8 cellular contexts compared by ENCODE assay signal in genomic region chr7:33191326-33191725, GRCh38.
A peak's percentile ranks its signal among the peaks of the same experiment; 100 is the strongest.
DNase-seq lines count a peak whose midpoint lies in the region; ATAC-seq, FAIRE-seq and TF ChIP-seq lines count a peak whose summit lies in the region.

No MANE protein-coding gene starts in this region.

- H3K27me3 ChIP-seq in GM12878 (replicated peaks in 1 of 2; ENCODE audit: control insufficient read depth in 2 of 2, insufficient read depth in 2 of 2, low read length in 1 of 2) = no peaks in the 10 kb centered on the region

- RAD21 ChIA-PET in GM12878 (lab: Charles Lee; ENCODE audit: unreplicated experiment) = no interaction called here

- peak; percentile 15; the same call in 1 of the 2 replicates for TF ChIP-seq RAD21 in GM12878 (IDR thresholded peaks at IDR 0.05; ENCODE audit: insufficient read depth, low read depth, low read length)

- no peak for TF ChIP-seq POLR2A in GM12878 (IDR thresholded peaks at IDR 0.05; ENCODE audit: low read depth, low read length)

- H4K20me1 ChIP-seq in GM12878 (ENCODE audit: control insufficient read depth, insufficient read depth) = no peaks in the 10 kb centered on the region

- CTCF ChIA-PET in GM12878 (lab: Yijun Ruan, JAX) = no interaction called here

- H3K4me1 Mint-ChIP-seq in endothelial cell (ENCODE audit: unreplicated experiment) = no peaks in the 10 kb centered on the region

- H3K9me3 Mint-ChIP-seq in endothelial cell (ENCODE audit: unreplicated experiment) = no peaks in the 10 kb centered on the region

- POLR2A ChIA-PET in GM12878 (lab: Charles Lee) = interaction anchor here (0.6 kb wide), 1 partner anchor 745 kb away, joined by 3 read pairs; no protein-coding TSS in a partner anchor

- no peak overlapping the region for H3K9ac ChIP-seq in GM12878 (ENCODE audit: control insufficient read depth, insufficient read depth, low read length)

- no peaks in the 10 kb centered on the region for H3K79me2 ChIP-seq in GM12878 (ENCODE audit: control insufficient read depth, insufficient read depth, low read length)

- no peak overlapping the region for H3K27ac ChIP-seq in GM12878 (ENCODE audit: control insufficient read depth, insufficient read depth)

- no TSS peak for BruUV-seq in GM12878 (replicated peaks; lab: Mats Ljungman, UMichigan)

- no peak overlapping the region for H3K4me3 Mint-ChIP-seq in endothelial cell (ENCODE audit: unreplicated experiment)

- no peaks in the 10 kb centered on the region for H3K36me3 Mint-ChIP-seq in endothelial cell (ENCODE audit: low read depth, unreplicated experiment)

- ATAC-seq in GM19372 (IDR thresholded peaks at IDR 0.05; ENCODE audit: low read depth, unreplicated experiment) (peak; percentile 83), HG03196 (IDR thresholded peaks at IDR 0.05; ENCODE audit: unreplicated experiment) (peak; percentile 72), GM12878 (peak; percentile 85)

- no peak overlapping the region for H3K27ac Mint-ChIP-seq in endothelial cell (ENCODE audit: unreplicated experiment)

- H3K36me3 ChIP-seq in GM12878 (ENCODE audit: control insufficient read depth in 2 of 2, insufficient read depth in 2 of 2, low read length in 1 of 2) = no peaks in the 10 kb centered on the region

- in situ Hi-C loops in GM12878 (cut with MboI) = no loop called here

- H3K27me3 Mint-ChIP-seq in endothelial cell (ENCODE audit: unreplicated experiment) = no peaks in the 10 kb centered on the region

- peak overlapping the region; percentile 11; the same call in 1 of the 2 replicates for H3K4me2 ChIP-seq in GM12878 (ENCODE audit: control insufficient read depth, insufficient read depth)

- peak overlapping the region; percentile 13 for H2AFZ ChIP-seq in GM12878 (ENCODE audit: control insufficient read depth, low read depth, low read length)

- no peak for TF ChIP-seq EP300 in GM12878 (IDR thresholded peaks at IDR 0.05; ENCODE audit: borderline replicate concordance in 1 of 2, control insufficient read depth in 1 of 2, low read depth in 2 of 2, low read length in 2 of 2)

- TF ChIP-seq CTCF in GM12878 (IDR thresholded peaks at IDR 0.05 in 2 of 3, conservative IDR thresholded peaks at IDR 0.05 in 1 of 3; ENCODE audit: control insufficient read depth in 2 of 3, extremely low read depth in 1 of 3, insufficient read depth in 1 of 3, low read depth in 3 of 3, low read length in 3 of 3) (peak in 1 of 3 experiments; percentile 21; a peak in 1 of 6 replicates), endothelial cell (IDR thresholded peaks at IDR 0.05; ENCODE audit: unreplicated experiment) (no peak)

- H3K4me1 ChIP-seq in GM12878 (ENCODE audit: control insufficient read depth, insufficient read depth, low read length) = peaks cover 6% of the 10 kb centered on the region

- SMC1A ChIA-PET in GM12878 (lab: Charles Lee; ENCODE audit: uncharacterized antibody, unreplicated experiment) = no interaction called here

- no peaks in the 10 kb centered on the region; the same call in 2 of the 3 replicates for H3K9me3 ChIP-seq in GM12878 (replicated peaks; ENCODE audit: control insufficient read depth, insufficient read depth, low read length)

- DNase-seq in COR-L47 (lab: John Stamatoyannopoulos, UW) (peak; percentile 4), GM12878 (ENCODE audit: low read depth, low spot score) (no peak), SK-N-DZ (ENCODE audit: low spot score) (no peak), endothelial cell (ENCODE audit: low spot score) (no peak), NCI-H128 (lab: John Stamatoyannopoulos, UW; ENCODE audit: unreplicated experiment) (no peak), dedifferentiated amniotic fluid mesenchymal stem cell (ENCODE audit: extremely low spot score) (no peak)

- H3K4me3 ChIP-seq in GM12878 = no peak overlapping the region

- peak; percentile 41 for FAIRE-seq in GM12878 (lab: Jason Lieb, UNC)

- intact Hi-C loops in GM12878 (cut with micrococcal nuclease; ENCODE audit: unreplicated experiment) = no loop called here

TF ChIP-seq in GM12878, 131 proteins besides CTCF, POLR2A, EP300 and RAD21:
- TF ChIP-seq HDAC6 (IDR thresholded peaks at IDR 0.05; ENCODE audit: unreplicated experiment) = no peak
- TF ChIP-seq ZNF592 (IDR thresholded peaks at IDR 0.05) = no peak
- TF ChIP-seq BRCA1 (IDR thresholded peaks at IDR 0.05; ENCODE audit: low read depth, low read length) = no peak
- TF ChIP-seq ATF7 (IDR thresholded peaks at IDR 0.05; ENCODE audit: low read depth) = no peak
